Comparison of ENCODE assay signal across 35 cellular contexts in genomic region chr18:64370036-64370435, GRCh38.
"Had no signal": no experiment of that assay in that cellular context is flagged by ENCODE, and none has a peak within 500 bp of the region (broad histone marks: within the 10 kb centered on the region; RNA-seq: fewer than 3 reads in every experiment).

No MANE protein-coding gene starts in this region.

- H3K36me3 ChIP-seq: ascending aorta, cardiac muscle cell had no signal

- H3K4me3 Mint-ChIP-seq: activated B cell treated with CpG ODN at 0.5 μM for 24 hours; activated CD4-positive, alpha-beta memory T cell treated with anti-CD3 and anti-CD28 coated beads for 36 hours; activated CD4-positive, alpha-beta T cell treated with anti-CD3 and anti-CD28 coated beads, Interleukin-2, amount 10 ng/mL, durations not matched to agents 24 days and 14 days; activated CD8-positive, alpha-beta T cell treated with anti-CD3 and anti-CD28 coated beads for 36 hours; activated naive CD4-positive, alpha-beta T cell treated with anti-CD3 and anti-CD28 coated beads, Interleukin-2, amount 10 ng/mL, durations not matched to agents 7 days and 5 days; activated naive CD4-positive, alpha-beta T cell treated with anti-CD3 and anti-CD28 coated beads, Interleukin-2, amount 50 U/mL, for 24 hours; activated naive CD8-positive, alpha-beta T cell; activated naive CD8-positive, alpha-beta T cell treated with anti-CD3 and anti-CD28 coated beads, Interleukin-2, amount 10 ng/mL, durations not matched to agents 7 days and 5 days; activated naive CD8-positive, alpha-beta T cell treated with anti-CD3 and anti-CD28 coated beads, Interleukin-2, amount 50 U/mL, for 24 hours; brain; central memory CD8-positive, alpha-beta T cell; T-helper 1 cell treated with Interleukin-12 subunit alpha and Interleukin-12 subunit beta and Interleukin-4 antibody, amounts not matched to agents 30 μg/mL and 1 μg/mL, for 36 hours; T-helper 2 cell treated with Interferon-gamma antibody and Interleukin-4, amounts not matched to agents 5 μg/mL and 100 μg/mL, for 36 hours had no signal

- H3K4me1 ChIP-seq: ascending aorta had no signal

- H3K4me1 Mint-ChIP-seq: activated B cell treated with CpG ODN at 0.5 μM for 24 hours; activated CD4-positive, alpha-beta T cell treated with anti-CD3 and anti-CD28 coated beads, Interleukin-2, amount 10 ng/mL, durations not matched to agents 24 days and 14 days; activated naive CD4-positive, alpha-beta T cell treated with anti-CD3 and anti-CD28 coated beads, Interleukin-2, amount 10 ng/mL, durations not matched to agents 7 days and 5 days; activated naive CD4-positive, alpha-beta T cell treated with anti-CD3 and anti-CD28 coated beads, Interleukin-2, amount 50 U/mL, for 24 hours; activated naive CD8-positive, alpha-beta T cell treated with anti-CD3 and anti-CD28 coated beads, Interleukin-2, amount 10 ng/mL, durations not matched to agents 7 days and 5 days; activated naive CD8-positive, alpha-beta T cell treated with anti-CD3 and anti-CD28 coated beads, Interleukin-2, amount 50 U/mL, for 24 hours; brain; central memory CD8-positive, alpha-beta T cell had no signal

- H3K9me3 ChIP-seq: ascending aorta had no signal

- H3K36me3 Mint-ChIP-seq: activated CD4-positive, alpha-beta memory T cell treated with anti-CD3 and anti-CD28 coated beads for 36 hours; activated naive CD4-positive, alpha-beta T cell treated with anti-CD3 and anti-CD28 coated beads, Interleukin-2, amount 10 ng/mL, durations not matched to agents 7 days and 5 days; activated naive CD4-positive, alpha-beta T cell treated with anti-CD3 and anti-CD28 coated beads, Interleukin-2, amount 50 U/mL, for 24 hours; activated naive CD8-positive, alpha-beta T cell; activated naive CD8-positive, alpha-beta T cell treated with anti-CD3 and anti-CD28 coated beads, Interleukin-2, amount 10 ng/mL, durations not matched to agents 7 days and 5 days; brain had no signal

- H3K27me3 Mint-ChIP-seq: activated B cell treated with CpG ODN at 0.5 μM for 24 hours; activated CD4-positive, alpha-beta memory T cell treated with anti-CD3 and anti-CD28 coated beads for 36 hours; activated CD4-positive, alpha-beta T cell treated with anti-CD3 and anti-CD28 coated beads, Interleukin-2, amount 10 ng/mL, durations not matched to agents 24 days and 14 days; activated CD8-positive, alpha-beta T cell treated with anti-CD3 and anti-CD28 coated beads for 36 hours; activated naive CD4-positive, alpha-beta T cell treated with anti-CD3 and anti-CD28 coated beads, Interleukin-2, amount 10 ng/mL, durations not matched to agents 7 days and 5 days; activated naive CD4-positive, alpha-beta T cell treated with anti-CD3 and anti-CD28 coated beads, Interleukin-2, amount 50 U/mL, for 24 hours; activated naive CD8-positive, alpha-beta T cell; activated naive CD8-positive, alpha-beta T cell treated with anti-CD3 and anti-CD28 coated beads, Interleukin-2, amount 10 ng/mL, durations not matched to agents 7 days and 5 days; activated naive CD8-positive, alpha-beta T cell treated with anti-CD3 and anti-CD28 coated beads, Interleukin-2, amount 50 U/mL, for 24 hours; brain; central memory CD8-positive, alpha-beta T cell had no signal

- DNase-seq: activated B cell treated with CpG ODN at 0.5 μM for 24 hours; activated CD4-positive, alpha-beta memory T cell treated with anti-CD3 and anti-CD28 coated beads for 36 hours; activated CD4-positive, alpha-beta T cell treated with anti-CD3 and anti-CD28 coated beads for 4 hours; activated CD4-positive, alpha-beta T cell treated with anti-CD3 and anti-CD28 coated beads, Interleukin-2, amount 10 ng/mL, durations not matched to agents 24 days and 14 days; activated CD4-positive, alpha-beta T cell treated with anti-CD3 and anti-CD28 coated beads, Interleukin-2, amount 50 U/mL, for 1 hour; activated CD4-positive, alpha-beta T cell treated with anti-CD3 and anti-CD28 coated beads, Interleukin-2, amount 50 U/mL, for 4 hours; activated CD4-positive, CD25-positive, alpha-beta regulatory T cell treated with anti-CD3 and anti-CD28 coated beads, Interleukin-2, amount 50 U/mL, for 72 hours; activated CD8-positive, alpha-beta memory T cell treated with anti-CD3 and anti-CD28 coated beads, Interleukin-2, amount 50 U/mL, for 4 hours; activated CD8-positive, alpha-beta T cell treated with anti-CD3 and anti-CD28 coated beads for 36 hours; activated effector memory CD4-positive, alpha-beta T cell treated with Interleukin-2 at 50 U/mL for 16 hours; activated gamma-delta T cell; activated naive CD4-positive, alpha-beta T cell treated with anti-CD3 and anti-CD28 coated beads, Interleukin-2, amount 10 ng/mL, durations not matched to agents 7 days and 5 days; activated naive CD4-positive, alpha-beta T cell treated with Interleukin-2 at 50 U/mL for 16 hours; activated naive CD8-positive, alpha-beta T cell treated with anti-CD3 and anti-CD28 coated beads, Interleukin-2, amount 10 ng/mL, durations not matched to agents 7 days and 5 days; activated naive CD8-positive, alpha-beta T cell treated with anti-CD3 and anti-CD28 coated beads, Interleukin-2, amount 50 U/mL, for 24 hours; activated T-cell treated with anti-CD3 and anti-CD28 coated beads for 4 hours; activated T-cell treated with anti-CD3 and anti-CD28 coated beads, Interleukin-2, amount 50 U/mL, for 1 hour; activated T-cell treated with anti-CD3 and anti-CD28 coated beads, Interleukin-2, amount 50 U/mL, for 48 hours; amygdala; anterior cingulate cortex; caudate nucleus; SW 1271; T-helper 1 cell; T-helper 2 cell; T-helper 9 cell had no signal

- H3K27ac ChIP-seq: ascending aorta, cardiac muscle cell, VCaP had no signal

- H3K9me3 Mint-ChIP-seq: activated B cell treated with CpG ODN at 0.5 μM for 24 hours; activated CD4-positive, alpha-beta T cell treated with anti-CD3 and anti-CD28 coated beads, Interleukin-2, amount 10 ng/mL, durations not matched to agents 24 days and 14 days; activated CD8-positive, alpha-beta T cell treated with anti-CD3 and anti-CD28 coated beads for 36 hours; activated naive CD4-positive, alpha-beta T cell treated with anti-CD3 and anti-CD28 coated beads, Interleukin-2, amount 50 U/mL, for 24 hours; activated naive CD8-positive, alpha-beta T cell treated with anti-CD3 and anti-CD28 coated beads, Interleukin-2, amount 50 U/mL, for 24 hours; T-helper 1 cell treated with Interleukin-12 subunit alpha and Interleukin-12 subunit beta and Interleukin-4 antibody, amounts not matched to agents 30 μg/mL and 1 μg/mL, for 36 hours had no signal

- H3K27ac Mint-ChIP-seq: activated B cell treated with CpG ODN at 0.5 μM for 24 hours; activated CD4-positive, alpha-beta memory T cell treated with anti-CD3 and anti-CD28 coated beads for 36 hours; activated CD4-positive, alpha-beta T cell treated with anti-CD3 and anti-CD28 coated beads, Interleukin-2, amount 10 ng/mL, durations not matched to agents 24 days and 14 days; activated CD8-positive, alpha-beta T cell treated with anti-CD3 and anti-CD28 coated beads for 36 hours; activated naive CD4-positive, alpha-beta T cell treated with anti-CD3 and anti-CD28 coated beads, Interleukin-2, amount 10 ng/mL, durations not matched to agents 7 days and 5 days; activated naive CD4-positive, alpha-beta T cell treated with anti-CD3 and anti-CD28 coated beads, Interleukin-2, amount 50 U/mL, for 24 hours; activated naive CD8-positive, alpha-beta T cell; activated naive CD8-positive, alpha-beta T cell treated with anti-CD3 and anti-CD28 coated beads, Interleukin-2, amount 10 ng/mL, durations not matched to agents 7 days and 5 days; activated naive CD8-positive, alpha-beta T cell treated with anti-CD3 and anti-CD28 coated beads, Interleukin-2, amount 50 U/mL, for 24 hours; activated T-helper 2 cell treated with anti-CD3 and anti-CD28 coated beads, Interferon-gamma antibody, Interleukin-2, Interleukin-4, amounts not matched to agents 10 μg/mL and 5 μg/mL and 100 μg/mL, durations not matched to agents 14 hours and 24 hours and 36 hours; brain; T-helper 1 cell treated with Interleukin-12 subunit alpha and Interleukin-12 subunit beta and Interleukin-4 antibody, amounts not matched to agents 30 μg/mL and 1 μg/mL, for 36 hours; T-helper 2 cell treated with Interferon-gamma antibody and Interleukin-4, amounts not matched to agents 5 μg/mL and 100 μg/mL, for 36 hours had no signal

- H3K27me3 ChIP-seq: ascending aorta, cardiac muscle cell had no signal

- ATAC-seq: activated CD8-positive, alpha-beta T cell treated with anti-CD3 and anti-CD28 coated beads for 36 hours; activated naive CD8-positive, alpha-beta T cell treated with anti-CD3 and anti-CD28 coated beads, Interleukin-2, amount 50 U/mL, for 24 hours had no signal

- H3K4me3 ChIP-seq: ascending aorta, cardiac muscle cell had no signal
